In genomic region chr16:69833791-69834282, GRCh38 we compare ENCODE assay signal across 10 cellular contexts.
DNase-seq lines count a peak whose midpoint lies in the region; ATAC-seq and TF ChIP-seq lines count a peak whose summit lies in the region.
"Had no signal": no experiment of that assay in that cellular context is flagged by ENCODE, and none has a peak within 500 bp of the region (broad histone marks: within the 10 kb centered on the region; RNA-seq: fewer than 3 reads in every experiment).

No MANE protein-coding gene starts in this region.

- 47 to 49% methylated on average over 5 of the region's 5 CpGs for WGBS in lung, 2 donors
- 10 to 62% methylated on average over 3 to 5 of the region's 5 CpGs for WGBS in thyroid gland, 2 donors

- peaks cover 2 to 8% of the 10 kb centered on the region in 2 donors for H3K4me1 ChIP-seq in lung (ENCODE audit: control insufficient read depth in 2 of 2, insufficient read depth in 2 of 2, low read length in 2 of 2)
- peaks cover 11 to 46% of the 10 kb centered on the region in 2 donors for H3K4me1 ChIP-seq in thyroid gland

- no peak for TF ChIP-seq POLR2A in thyroid gland (IDR thresholded peaks at IDR 0.05)

- H3K4me3 ChIP-seq in lung (no peak overlapping the region), thyroid gland (replicated peaks in 1 of 3) (no peak overlapping the region)

- ATAC-seq in lung (ENCODE audit: insufficient read depth, low FRiP score) (no peak), HG02981 (IDR thresholded peaks at IDR 0.05; ENCODE audit: unreplicated experiment) (no peak), HG03571 (IDR thresholded peaks at IDR 0.05; ENCODE audit: unreplicated experiment) (no peak)

- intact Hi-C loops in thyroid gland (cut with DNase I), result no loop called here

- H3K9me3 ChIP-seq in lung (ENCODE audit: control insufficient read depth in 2 of 2, insufficient read depth in 1 of 2, low read length in 1 of 2) (no peaks in the 10 kb centered on the region), thyroid gland (no peaks in the 10 kb centered on the region)

- H3K36me3 ChIP-seq in lung (ENCODE audit: control insufficient read depth in 2 of 2, insufficient read depth in 2 of 2, low read length in 2 of 2), result peaks cover 0 to 6% of the 10 kb centered on the region in 2 donors
- no peaks in the 10 kb centered on the region for H3K36me3 ChIP-seq in thyroid gland

- H3K27ac ChIP-seq in lung (ENCODE audit: low read depth in 1 of 2, low read length in 1 of 2), result peak overlapping the region; percentile 2 to 30
- H3K27ac ChIP-seq in thyroid gland, result peak overlapping the region; percentile 49 to 79 (median 63)

- H3K27me3 ChIP-seq in lung (ENCODE audit: control insufficient read depth, insufficient read depth), result no peaks in the 10 kb centered on the region
- H3K27me3 ChIP-seq in thyroid gland, result no peaks in the 10 kb centered on the region

- DNase-seq in NCI-H82 (lab: John Stamatoyannopoulos, UW) (peak; percentile 32), NCI-H82 treated with DMSO at 0.1 percent for 48 hours (lab: John Stamatoyannopoulos, UW; ENCODE audit: unreplicated experiment) (no peak), cerebellar cortex (ENCODE audit: low spot score) (peak; percentile 89), lung (ENCODE audit: low spot score) (peak; percentile 43), thyroid gland (peak; percentile 83 to 93), occipital lobe (lab: John Stamatoyannopoulos, UW) (no peak)
- DNase-seq: activated naive CD8-positive, alpha-beta T cell treated with anti-CD3 and anti-CD28 coated beads, Interleukin-2, amount 10 ng/mL, durations not matched to agents 7 days and 5 days; stimulated activated CD4-positive, alpha-beta T cell treated with anti-CD3 and anti-CD28 coated beads, Interleukin-4, amount 100 ng/mL, for 4 hours had no signal

- TF ChIP-seq CTCF in lung (IDR thresholded peaks at IDR 0.05; ENCODE audit: control extremely low read depth, extremely low read depth) (no peak), thyroid gland (IDR thresholded peaks at IDR 0.05) (no peak)

Comparison
In these comparisons a context has a peak if more than half of its experiments do, and no peak if none do; other contexts are left out.
1. DNase-seq: peak in NCI-H82 (single experiment), cerebellar cortex (single experiment), lung (single experiment) and thyroid gland (2 of 2); none in NCI-H82 treated with DMSO at 0.1 percent for 48 hours (single experiment) and occipital lobe (single experiment).